ENCODE assay signal across 8 cellular contexts in genomic region chr2:27263287-27264252, GRCh38. TPM values are rescaled to one million over a fixed set of nuclear protein-coding genes. Genes with fewer than 3 reads are reported as not detected.
DNase-seq lines count a peak whose midpoint lies in the region; ATAC-seq and TF ChIP-seq lines count a peak whose summit lies in the region.

No MANE protein-coding gene starts in this region.

- no peaks in the 10 kb centered on the region for H3K36me3 Mint-ChIP-seq in activated naive CD8-positive, alpha-beta T cell

- H3K4me3 ChIP-seq in right lobe of liver (peak overlapping the region; percentile 25 to 51 (median 39)), urinary bladder (ENCODE audit: low read depth, low read length) (peak overlapping the region; percentile 46)

- H3K27me3 ChIP-seq in right lobe of liver: peaks cover 0 to 27% of the 10 kb centered on the region in 2 donors

- H3K9me3 ChIP-seq in right lobe of liver: no peaks in the 10 kb centered on the region

- TF ChIP-seq CTCF in right lobe of liver (IDR thresholded peaks at IDR 0.05) (no peak), GM10248 (IDR thresholded peaks at IDR 0.05; ENCODE audit: control extremely low read depth, extremely low read depth, low read depth, missing control alignments) (no peak)

- DNase-seq in cardiac septum (ENCODE audit: low spot score) (peak; percentile 53), left ventricle myocardium superior (no peak), right lobe of liver (no peak), DMS153 (lab: John Stamatoyannopoulos, UW) (no peak), GM10248 (ENCODE audit: extremely low spot score) (no peak)
- no peak for DNase-seq in stimulated activated CD4-positive, alpha-beta T cell treated with anti-CD3 and anti-CD28 coated beads, Interleukin-1b, Interleukin-23, amount 100 ng/mL, for 48 hours

- peak overlapping the region; percentile 95 for H3K4me3 Mint-ChIP-seq in activated naive CD8-positive, alpha-beta T cell

- H3K4me1 Mint-ChIP-seq in activated naive CD8-positive, alpha-beta T cell (ENCODE audit: low read depth): peaks cover 30% of the 10 kb centered on the region

- ATAC-seq in left ventricle myocardium superior (no peak), right lobe of liver (no peak)

- H3K4me1 ChIP-seq in right lobe of liver (peaks cover 0 to 31% (median 2%) of the 10 kb centered on the region in 4 donors), urinary bladder (ENCODE audit: insufficient read depth) (no peaks in the 10 kb centered on the region)

- CTCF ChIA-PET in GM10248 (lab: Yijun Ruan, JAX): interaction anchor here (1.0 to 6.8 kb wide), 5 partner anchors 9 to 167 kb away, joined by 3 to 99 read pairs (median 7); partner anchors contain the start of genes DNAJC5G and TRIM54

- H3K27ac Mint-ChIP-seq in activated naive CD8-positive, alpha-beta T cell: peak overlapping the region; percentile 79

- 2% methylated on average over 26 of the region's 46 CpGs for WGBS in right lobe of liver (ENCODE audit: insufficient coverage, low coverage, low lambda C conversion rate, missing lambda C conversion rate)
- WGBS in urinary bladder: 1% methylated on average over 46 of the region's 46 CpGs

- no peak for TF ChIP-seq POLR2A in right lobe of liver (IDR thresholded peaks at IDR 0.05)

- H3K36me3 ChIP-seq in right lobe of liver (no peaks in the 10 kb centered on the region), urinary bladder (ENCODE audit: insufficient read depth) (no peaks in the 10 kb centered on the region)

- H3K27ac ChIP-seq in right lobe of liver: no peak overlapping the region
- no peak overlapping the region for H3K27ac ChIP-seq in urinary bladder (ENCODE audit: low read depth)

- no peaks in the 10 kb centered on the region for H3K9me3 Mint-ChIP-seq in activated naive CD8-positive, alpha-beta T cell (ENCODE audit: low read depth)

- POLR2A ChIA-PET in GM10248 (lab: Yijun Ruan, JAX): interaction anchor here (0.6 kb wide), 1 partner anchor 8 kb away, joined by 5 read pairs; no protein-coding TSS in a partner anchor

- H3K27me3 Mint-ChIP-seq in activated naive CD8-positive, alpha-beta T cell: peaks cover 36% of the 10 kb centered on the region

- intact Hi-C loops in cardiac septum (cut with DNase I): no loop called here
- intact Hi-C loops in left ventricle myocardium superior (cut with micrococcal nuclease): no loop called here
- intact Hi-C loops in right lobe of liver (cut with DNase I): no loop called here

RNA-seq across cellular contexts. Expression of gene SLC30A3, which starts 0.7 kb away (rescaled TPM):
- 10.2 TPM for total RNA-seq in cardiac septum
- total RNA-seq in left ventricle myocardium superior: 9.4 TPM
- not detected for total RNA-seq in right lobe of liver
- total RNA-seq in urinary bladder: 0.53 TPM
- 0.04 TPM for polyA plus RNA-seq in urinary bladder

RNA-seq across cellular contexts. Expression of gene DNAJC5G, which starts 11.7 kb away (rescaled TPM):
- total RNA-seq in cardiac septum (1.6 TPM), left ventricle myocardium superior (2.1 TPM), right lobe of liver (not detected), urinary bladder (0.42 TPM)
- not detected for polyA plus RNA-seq in urinary bladder

RNA-seq across cellular contexts. Expression of gene TRIM54, which starts 18.7 kb away (rescaled TPM):
- total RNA-seq in cardiac septum (218 TPM), left ventricle myocardium superior (291 TPM), right lobe of liver (under 1 TPM in 2 of 6 experiments, not detected in 4; 0.14 to 0.25 TPM), urinary bladder (2.6 TPM)
- polyA plus RNA-seq in urinary bladder: 0.04 TPM

RNA-seq across cellular contexts. Expression of gene UCN, which starts 44.7 kb away (rescaled TPM):
- total RNA-seq in cardiac septum (2.1 TPM), left ventricle myocardium superior (0.55 TPM), right lobe of liver (1 to 10 TPM in 5 of 6 experiments, under 1 TPM in 1; 0.88 to 4.3 (median 1.6) TPM), urinary bladder (1.1 TPM)
- polyA plus RNA-seq in urinary bladder: 1.5 TPM

RNA-seq across cellular contexts. Expression of gene CAD, which starts 46.4 kb away (rescaled TPM):
- 11.0 TPM for total RNA-seq in cardiac septum
- 8.5 TPM for total RNA-seq in left ventricle myocardium superior
- total RNA-seq in right lobe of liver: 10 to 100 TPM; 12.3 to 24.0 (median 16.3) TPM
- 27.3 TPM for total RNA-seq in urinary bladder
- polyA plus RNA-seq in urinary bladder: 23.4 TPM

Comparison
In these comparisons a context has a peak if more than half of its experiments do, and no peak if none do; other contexts are left out.
1. RNA of gene TRIM54, which starts 18.7 kb away (total RNA-seq): 291 TPM in left ventricle myocardium superior (single experiment) and 218 TPM in cardiac septum (single experiment); 2.6 TPM in urinary bladder (single experiment) and 0.14 to 0.25 TPM in right lobe of liver; every median in the first group is over 10 times any median in the second.